Comparison of ENCODE assay signal across 8 cellular contexts in the genomic region with DNA sequence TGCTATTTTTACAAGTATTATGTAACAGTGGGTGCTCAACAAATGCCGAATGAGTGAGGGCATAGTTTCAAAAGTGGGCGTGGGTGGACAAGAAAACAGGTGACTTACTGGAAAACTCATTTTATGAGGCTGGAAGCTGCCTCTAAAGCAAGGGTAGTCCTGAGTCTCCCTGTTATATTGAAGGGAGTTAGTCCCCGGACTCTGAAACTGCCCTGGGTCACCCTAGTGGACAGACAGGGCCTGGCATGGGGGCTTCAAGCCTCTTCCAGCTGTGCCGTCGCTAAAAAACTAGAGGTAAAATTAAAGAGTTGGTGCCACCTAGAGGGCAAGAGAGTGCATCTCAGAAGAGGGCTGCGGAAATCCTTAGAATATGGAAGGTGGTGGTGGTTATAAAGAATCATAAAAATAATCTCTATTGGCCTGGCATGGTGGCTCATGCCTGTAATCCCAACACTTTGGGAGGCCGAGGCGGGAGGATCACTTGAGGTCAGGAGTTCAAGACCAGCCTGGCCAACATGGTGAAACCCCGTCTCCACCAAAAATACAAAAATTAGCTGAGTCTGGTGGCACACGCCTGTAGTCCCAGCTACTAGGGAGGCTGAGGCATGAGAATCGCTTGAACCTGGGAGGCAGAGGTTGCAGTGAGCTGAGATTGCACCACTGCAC. TPM values are rescaled to one million over a fixed set of nuclear protein-coding genes. Genes with fewer than 3 reads are reported as not detected.
DNase-seq lines count a peak whose midpoint lies in the region; ATAC-seq and TF ChIP-seq lines count a peak whose summit lies in the region.
"Not testable (repeated sequence)": the region's sequence is repeated elsewhere in the genome, so short reads cannot be mapped to it uniquely, and the experiment has no call there.

No MANE protein-coding gene starts in this region.

- H3K27ac ChIP-seq in trophoblast cell (ENCODE audit: low read depth, low read length) = not testable (repeated sequence)
- H3K27ac ChIP-seq in thoracic aorta = peak overlapping the region; percentile 48 to 63

- not testable (repeated sequence) for H2BK5ac ChIP-seq in trophoblast cell (ENCODE audit: low read depth, low read length, poor library complexity)

- H3K36me3 ChIP-seq in trophoblast cell (ENCODE audit: control insufficient read depth in 1 of 2, insufficient read depth in 2 of 2, low read length in 2 of 2); thoracic aorta: not testable (repeated sequence)

- not testable (repeated sequence) for H3K4me3 Mint-ChIP-seq in T-helper 17 cell
- H3K4me3 Mint-ChIP-seq in activated naive CD8-positive, alpha-beta T cell treated with anti-CD3 and anti-CD28 coated beads, Interleukin-2, amount 50 U/mL, for 24 hours = peak overlapping the region; percentile 8

- ATAC-seq in HG02870 (IDR thresholded peaks at IDR 0.05; ENCODE audit: unreplicated experiment) (peak; percentile 47), T-helper 17 cell (peak; percentile 79), Right ventricle myocardium inferior (peak; percentile 86), thoracic aorta (ENCODE audit: insufficient number of reproducible peaks, low FRiP score, low read depth) (peak; percentile 75)
- peak; percentile 76 for ATAC-seq in activated naive CD8-positive, alpha-beta T cell treated with anti-CD3 and anti-CD28 coated beads, Interleukin-2, amount 50 U/mL, for 24 hours

- POLR2A ChIA-PET in GM10248 (lab: Yijun Ruan, JAX) = interaction anchor here (0.7 to 1.2 kb wide), 3 partner anchors 11 to 588 kb away, joined by 3 read pairs; no protein-coding TSS in a partner anchor

- not testable (repeated sequence) for H3K18ac ChIP-seq in trophoblast cell (ENCODE audit: low read length)

- H2BK12ac ChIP-seq in trophoblast cell (ENCODE audit: low read length) = not testable (repeated sequence)

- not testable (repeated sequence) for H3K9ac ChIP-seq in trophoblast cell (ENCODE audit: low read length)

- not testable (repeated sequence) for H4K8ac ChIP-seq in trophoblast cell (ENCODE audit: low read depth, low read length)

- H3K79me1 ChIP-seq in trophoblast cell (ENCODE audit: low read length) = peaks cover 13% of the 10 kb centered on the region

- H2AFZ ChIP-seq in trophoblast cell (ENCODE audit: insufficient read depth, low read length, poor library complexity) = not testable (repeated sequence)

- H3K4me1 ChIP-seq in trophoblast cell (ENCODE audit: control insufficient read depth in 1 of 2, insufficient read depth in 2 of 2, low read length in 2 of 2) (peaks cover 8 to 14% of the 10 kb centered on the region in 2 experiments), thoracic aorta (ENCODE audit: control insufficient read depth in 1 of 2, low read depth in 2 of 2) (peaks cover 4 to 35% of the 10 kb centered on the region in 2 donors)

- peaks cover 31% of the 10 kb centered on the region for H3K4me1 Mint-ChIP-seq in T-helper 17 cell
- H3K4me1 Mint-ChIP-seq in activated naive CD8-positive, alpha-beta T cell treated with anti-CD3 and anti-CD28 coated beads, Interleukin-2, amount 50 U/mL, for 24 hours = peaks cover 35% of the 10 kb centered on the region

- whole genome bisulfite sequencing in trophoblast cell (ENCODE audit: extremely low coverage, insufficient coverage, insufficient read length) = no CpG with 5 or more reads among the region's 11 CpGs

- H3K79me2 ChIP-seq in trophoblast cell (ENCODE audit: control insufficient read depth, insufficient read depth, low read length, poor library complexity) = peaks cover 17% of the 10 kb centered on the region

- H3K27me3 ChIP-seq in trophoblast cell (ENCODE audit: insufficient read depth, low read length); thoracic aorta (replicated peaks; ENCODE audit: insufficient read depth): not testable (repeated sequence)

- intact Hi-C loops in Right ventricle myocardium inferior (cut with DNase I) = loop anchor here (1.0 to 5.0 kb wide), 3 partner anchors 63 to 193 kb away; partner anchors contain the start of genes CNBP and ISY1

- H3K4me3 ChIP-seq in trophoblast cell (ENCODE audit: low read depth, low read length) = not testable (repeated sequence)
- H3K4me3 ChIP-seq in thoracic aorta = peak overlapping the region; percentile 37

- not testable (repeated sequence) for H3K9me3 ChIP-seq in T-helper 17 cell (ENCODE audit: control insufficient read depth, low read length, poor library complexity, severe bottlenecking); trophoblast cell (ENCODE audit: insufficient read depth, low read depth, low read length); thoracic aorta

- H3K4me2 ChIP-seq in trophoblast cell (ENCODE audit: low read length) = not testable (repeated sequence)

- H3K14ac ChIP-seq in trophoblast cell (ENCODE audit: low read length) = not testable (repeated sequence)

- H3K9me3 Mint-ChIP-seq in activated naive CD8-positive, alpha-beta T cell treated with anti-CD3 and anti-CD28 coated beads, Interleukin-2, amount 50 U/mL, for 24 hours = not testable (repeated sequence)

- not testable (repeated sequence) for H3K27ac Mint-ChIP-seq in T-helper 17 cell
- peak overlapping the region; percentile 22 for H3K27ac Mint-ChIP-seq in activated naive CD8-positive, alpha-beta T cell treated with anti-CD3 and anti-CD28 coated beads, Interleukin-2, amount 50 U/mL, for 24 hours

- not testable (repeated sequence) for H4K12ac ChIP-seq in trophoblast cell (ENCODE audit: low read depth, low read length)

- H3K4ac ChIP-seq in trophoblast cell (ENCODE audit: low read depth, low read length) = not testable (repeated sequence)

- not testable (repeated sequence) for H2BK120ac ChIP-seq in trophoblast cell (ENCODE audit: insufficient read depth, low read length, poor library complexity)

- CTCF ChIA-PET in GM10248 (lab: Yijun Ruan, JAX) = interaction anchor here (0.7 to 9.0 kb wide), 68 partner anchors 10 to 565 kb away, joined by 3 to 168 read pairs (median 5); partner anchors contain the start of gene RAB43

- H3K36me3 Mint-ChIP-seq in T-helper 17 cell (ENCODE audit: low read depth); activated naive CD8-positive, alpha-beta T cell treated with anti-CD3 and anti-CD28 coated beads, Interleukin-2, amount 50 U/mL, for 24 hours (ENCODE audit: low read depth): not testable (repeated sequence)

- not testable (repeated sequence) for H3K27me3 Mint-ChIP-seq in T-helper 17 cell; activated naive CD8-positive, alpha-beta T cell treated with anti-CD3 and anti-CD28 coated beads, Interleukin-2, amount 50 U/mL, for 24 hours

- not testable (repeated sequence) for H2AK5ac ChIP-seq in trophoblast cell (ENCODE audit: low read length)

- DNase-seq in GM10248 (ENCODE audit: extremely low spot score) (peak; percentile 83), NCI-H2081 (lab: John Stamatoyannopoulos, UW) (peak; percentile 88 to 90), T-helper 17 cell (peak; percentile 34 to 44 (median 40)), Right ventricle myocardium inferior (ENCODE audit: missing footprints) (peak; percentile 86), trophoblast cell (peak; percentile 88 to 96), thoracic aorta (ENCODE audit: low spot score) (peak; percentile 73)
- DNase-seq in activated naive CD8-positive, alpha-beta T cell treated with anti-CD3 and anti-CD28 coated beads, Interleukin-2, amount 50 U/mL, for 24 hours = peak; percentile 66

- not testable (repeated sequence) for H4K91ac ChIP-seq in trophoblast cell (ENCODE audit: low read depth, low read length)

- H3K23ac ChIP-seq in trophoblast cell (ENCODE audit: low read length) = not testable (repeated sequence)

- TF ChIP-seq CTCF in GM10248 (IDR thresholded peaks at IDR 0.05; ENCODE audit: control extremely low read depth, extremely low read depth, low read depth, missing control alignments) = peak; percentile 83
- peak; percentile 97 for TF ChIP-seq CTCF in thoracic aorta (IDR thresholded peaks at IDR 0.05)

RNA-seq across cellular contexts. Expression of gene COPG1, which starts 3.6 kb away (rescaled TPM):
- total RNA-seq in T-helper 17 cell (100 to 1,000 TPM; 101 to 102 TPM), Right ventricle myocardium inferior (83.9 TPM), thoracic aorta (100 to 1,000 TPM; 126 to 141 TPM)
- polyA plus RNA-seq in trophoblast cell (2013) = 102 and 105 TPM in 2 replicates

RNA-seq across cellular contexts. Expression of gene HMCES, which starts 32.9 kb away (rescaled TPM):
- total RNA-seq in T-helper 17 cell (10 to 100 TPM; 48.2 to 55.3 TPM), Right ventricle myocardium inferior (42.3 TPM), thoracic aorta (10 to 100 TPM; 12.0 to 23.9 TPM)
- polyA plus RNA-seq in trophoblast cell (2013) = 21.7 and 22.2 TPM in 2 replicates

Comparison
In these comparisons a context has a peak if more than half of its experiments do, and no peak if none do; other contexts are left out.
1. DNase-seq: peak in every context shown above with its lines; median percentile 92 in trophoblast cell; 89 in NCI-H2081; 86 in Right ventricle myocardium inferior; 83 in GM10248; 73 in thoracic aorta; 66 in activated naive CD8-positive, alpha-beta T cell treated with anti-CD3 and anti-CD28 coated beads, Interleukin-2, amount 50 U/mL, for 24 hours; 40 in T-helper 17 cell.